ENCODE assay signal across 20 cellular contexts in genomic region chr11:29336727-29337212, GRCh38.
DNase-seq lines count a peak whose midpoint lies in the region; TF ChIP-seq lines count a peak whose summit lies in the region.
"Had no signal": no experiment of that assay in that cellular context is flagged by ENCODE, and none has a peak within 500 bp of the region (broad histone marks: within the 10 kb centered on the region; RNA-seq: fewer than 3 reads in every experiment).

No MANE protein-coding gene starts in this region.

- peaks cover 11% of the 10 kb centered on the region; the same call in 1 of the 2 replicates for H3K9me3 ChIP-seq in MG63
- H3K9me3 ChIP-seq: right atrium auricular region, vagina had no signal

- TF ChIP-seq CTCF in cardiac fibroblast (IDR thresholded peaks at IDR 0.05; ENCODE audit: low read depth, low read length) (no peak), GM20000 (IDR thresholded peaks at IDR 0.05; ENCODE audit: extremely low read depth, missing control alignments) (no peak)

- no peak overlapping the region for H3K4me3 ChIP-seq in MG63
- no peak overlapping the region for H3K4me3 ChIP-seq in cardiac fibroblast (replicated peaks in 1 of 2; ENCODE audit: low read depth in 2 of 2, low read length in 2 of 2)
- H3K4me3 ChIP-seq: cardiac muscle cell, right atrium auricular region, vagina had no signal

- H3K36me3 ChIP-seq in MG63, result peaks cover 8% of the 10 kb centered on the region; the same call in 1 of the 2 replicates
- H3K36me3 ChIP-seq: cardiac muscle cell, right atrium auricular region, vagina had no signal

- DNase-seq in COLO829 (ENCODE audit: low spot score), result peak; percentile 48
- peak; percentile 78 for DNase-seq in MG63
- DNase-seq in cardiac fibroblast (ENCODE audit: low read depth in 2 of 2), result peak; percentile 50 to 81
- peak; percentile 5 for DNase-seq in retina
- DNase-seq in NCI-H524 treated with DMSO at 0.1 percent for 48 hours (lab: John Stamatoyannopoulos, UW), result no peak
- no peak for DNase-seq in NCI-H1930 (lab: John Stamatoyannopoulos, UW)
- no peak for DNase-seq in NCI-H1092 treated with DMSO at 0.1 percent for 48 hours (lab: John Stamatoyannopoulos, UW)
- DNase-seq in GM20000 (ENCODE audit: low spot score), result no peak
- DNase-seq: activated CD4-positive, alpha-beta T cell treated with anti-CD3 and anti-CD28 coated beads, Interleukin-2, amount 10 ng/mL, durations not matched to agents 7 days and 5 days; activated CD8-positive, alpha-beta memory T cell treated with anti-CD3 and anti-CD28 coated beads, Interleukin-2, amount 50 U/mL, for 48 hours; activated naive CD8-positive, alpha-beta T cell treated with anti-CD3 and anti-CD28 coated beads, Interleukin-2, amount 50 U/mL, for 24 hours; CD8-positive, alpha-beta memory T cell; naive B cell; NCI-H146; NCI-H2171 treated with DMSO at 0.1 percent for 48 hours; NCI-H69; stimulated activated CD4-positive, alpha-beta T cell treated with anti-CD3 and anti-CD28 coated beads, Interleukin-15, amount 100 ng/mL, for 24 hours had no signal

- H3K27me3 ChIP-seq in MG63, result no peaks in the 10 kb centered on the region
- H3K27me3 ChIP-seq: right atrium auricular region, vagina had no signal

Comparison
In these comparisons a context has a peak if more than half of its experiments do, and no peak if none do; other contexts are left out.
1. DNase-seq: peak in COLO829 (single experiment), MG63 (single experiment), cardiac fibroblast (2 of 2) and retina (single experiment); none in NCI-H524 treated with DMSO at 0.1 percent for 48 hours (single experiment), NCI-H1930 (0 of 2), NCI-H1092 treated with DMSO at 0.1 percent for 48 hours (single experiment) and GM20000 (single experiment).